Comparison of ENCODE assay signal across 11 cellular contexts in genomic region chr15:59410448-59410896, GRCh38. TPM values are rescaled to one million over a fixed set of nuclear protein-coding genes. Genes with fewer than 3 reads are reported as not detected.
A peak's percentile ranks its signal among the peaks of the same experiment; 100 is the strongest.
DNase-seq lines count a peak whose midpoint lies in the region; ATAC-seq and TF ChIP-seq lines count a peak whose summit lies in the region.
"Had no signal": no experiment of that assay in that cellular context is flagged by ENCODE, and none has a peak within 500 bp of the region (broad histone marks: within the 10 kb centered on the region; RNA-seq: fewer than 3 reads in every experiment).

No MANE protein-coding gene starts in this region.

- no peak for TF ChIP-seq RAD21 in SK-N-SH (IDR thresholded peaks at IDR 0.05; ENCODE audit: low read length)

- peak; percentile 27 for ATAC-seq in GM18861 (IDR thresholded peaks at IDR 0.05; ENCODE audit: unreplicated experiment)

- no peak for TF ChIP-seq EP300 in SK-N-SH (IDR thresholded peaks at IDR 0.05; ENCODE audit: borderline replicate concordance in 1 of 2, low read depth in 1 of 2, low read length in 1 of 2)

- TF ChIP-seq CTCF in fibroblast of pulmonary artery (IDR thresholded peaks at IDR 0.05; ENCODE audit: low read length, missing control alignments) (no peak), SK-N-SH (IDR thresholded peaks at IDR 0.05) (no peak)

- no peaks in the 10 kb centered on the region; a peak in 1 of 4 replicates for H3K4me1 ChIP-seq in SK-N-SH (ENCODE audit: control insufficient read depth in 1 of 2, insufficient read depth in 2 of 2, low read depth in 1 of 2, low read length in 1 of 2)

- peak; percentile 67 for DNase-seq in LoVo (ENCODE audit: low spot score)
- DNase-seq in fibroblast of pulmonary artery (ENCODE audit: low read depth), result peak; percentile 29
- peak; percentile 3 for DNase-seq in skeletal muscle cell (ENCODE audit: low read depth)
- no peak for DNase-seq in effector CD4-positive, alpha-beta T cell
- no peak for DNase-seq in SK-N-SH
- no peak for DNase-seq in islet precursor cell
- no peak for DNase-seq in ecto neural progenitor cell (ENCODE audit: low spot score)
- DNase-seq: IMR-90, NCI-H2081, SHP77 treated with DMSO at 0.1 percent for 48 hours had no signal

- CTCF ChIA-PET in SK-N-SH (lab: Yijun Ruan, JAX), result no interaction called here

- no peaks in the 10 kb centered on the region for H3F3A ChIP-seq in SK-N-SH (replicated peaks; ENCODE audit: insufficient read depth)

- H3K9ac ChIP-seq in SK-N-SH, result no peak overlapping the region

- H3K4me3 ChIP-seq in fibroblast of pulmonary artery (replicated peaks; ENCODE audit: low read depth, low read length), result no peak overlapping the region
- no peak overlapping the region for H3K4me3 ChIP-seq in skeletal muscle cell (ENCODE audit: low read depth, low read length)
- no peak overlapping the region for H3K4me3 ChIP-seq in SK-N-SH (ENCODE audit: low read depth in 2 of 2, low read length in 1 of 2)

- 55% methylated on average over 2 of the region's 2 CpGs for WGBS in SK-N-SH (ENCODE audit: low lambda C conversion rate)

- H3K9me2 ChIP-seq in SK-N-SH, result no peaks in the 10 kb centered on the region

- H3K36me3 ChIP-seq in SK-N-SH (replicated peaks in 1 of 2; ENCODE audit: control insufficient read depth in 1 of 2, insufficient read depth in 2 of 2, low read length in 1 of 2), result no peaks in the 10 kb centered on the region

- POLR2A ChIA-PET in SK-N-SH (lab: Yijun Ruan, JAX), result no interaction called here

- H3K27ac ChIP-seq in SK-N-SH (ENCODE audit: low read depth in 2 of 2, low read length in 1 of 2), result no peak overlapping the region

- H3K9me3 ChIP-seq in SK-N-SH, result no peaks in the 10 kb centered on the region

- no peak overlapping the region for H3K4me2 ChIP-seq in SK-N-SH

- no peaks in the 10 kb centered on the region for H4K20me1 ChIP-seq in SK-N-SH (ENCODE audit: insufficient read depth)

- no peaks in the 10 kb centered on the region for H3K27me3 ChIP-seq in SK-N-SH (ENCODE audit: insufficient read depth)

- no peaks in the 10 kb centered on the region for H3K79me2 ChIP-seq in SK-N-SH (ENCODE audit: insufficient read depth)

- no peak overlapping the region for H2AFZ ChIP-seq in SK-N-SH (ENCODE audit: low read depth)

TF ChIP-seq in SK-N-SH, 30 proteins besides CTCF, POLR2A, EP300 and RAD21:
- no peak for TF ChIP-seq FOSL2 (IDR thresholded peaks at IDR 0.05; ENCODE audit: borderline replicate concordance, low read depth)
- TF ChIP-seq RFX5 (IDR thresholded peaks at IDR 0.05; ENCODE audit: low read length), result no peak
- TF ChIP-seq MXI1 (IDR thresholded peaks at IDR 0.05; ENCODE audit: low read depth, low read length), result no peak
- no peak for TF ChIP-seq CHD2 (IDR thresholded peaks at IDR 0.05; ENCODE audit: low read length, partially characterized antibody)
- no peak for TF ChIP-seq TAF1 (IDR thresholded peaks at IDR 0.05; ENCODE audit: borderline replicate concordance, low read depth, low read length)
- no peak for TF ChIP-seq RCOR1 (IDR thresholded peaks at IDR 0.05; ENCODE audit: low read length)
- TF ChIP-seq RXRA (IDR thresholded peaks at IDR 0.05; ENCODE audit: borderline replicate concordance, low read depth), result no peak
- TF ChIP-seq FOXM1 (IDR thresholded peaks at IDR 0.05; ENCODE audit: low read depth), result no peak
- TF ChIP-seq NFIC (IDR thresholded peaks at IDR 0.05; ENCODE audit: borderline replicate concordance), result no peak
- TF ChIP-seq, protein P1, sequence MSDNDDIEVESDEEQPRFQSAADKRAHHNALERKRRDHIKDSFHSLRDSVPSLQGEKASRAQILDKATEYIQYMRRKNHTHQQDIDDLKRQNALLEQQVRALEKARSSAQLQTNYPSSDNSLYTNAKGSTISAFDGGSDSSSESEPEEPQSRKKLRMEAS (IDR thresholded peaks at IDR 0.05; ENCODE audit: low read depth), result no peak
- no peak for TF ChIP-seq SIN3A (IDR thresholded peaks at IDR 0.05; ENCODE audit: borderline replicate concordance, low read depth, low read length)
- no peak for TF ChIP-seq JUND (IDR thresholded peaks at IDR 0.05)
- no peak for TF ChIP-seq USF2 (IDR thresholded peaks at IDR 0.05; ENCODE audit: borderline replicate concordance, low read depth, low read length)
- no peak for TF ChIP-seq PBX3 (IDR thresholded peaks at IDR 0.05)
- no peak for TF ChIP-seq GATA2 (CRISPR knock-in tag; IDR thresholded peaks at IDR 0.05)
- no peak for TF ChIP-seq EZH2phosphoT487 (IDR thresholded peaks at IDR 0.05; ENCODE audit: borderline replicate concordance, low read depth)
- TF ChIP-seq REST (IDR thresholded peaks at IDR 0.05; ENCODE audit: low read depth, low read length), result no peak
- TF ChIP-seq TCF12 (IDR thresholded peaks at IDR 0.05), result no peak
- no peak for TF ChIP-seq YY1 (IDR thresholded peaks at IDR 0.05; ENCODE audit: low read depth)
- no peak for TF ChIP-seq TEAD4 (IDR thresholded peaks at IDR 0.05; ENCODE audit: borderline replicate concordance, insufficient read depth)

RNA-seq across cellular contexts. Expression of gene FAM81A, which starts 27.5 kb away (rescaled TPM):
- 0.86 and 1.1 TPM in 2 replicates for polyA plus RNA-seq in SK-N-SH (2012; rRNA removed)
- 0.51 and 0.86 TPM in 2 replicates for polyA plus RNA-seq in SK-N-SH (2012; cell fraction: cytosol; rRNA removed)
- 0.75 and 1.6 TPM in 2 replicates for polyA plus RNA-seq in SK-N-SH (2012; cell fraction: nucleus; rRNA removed)
- polyA plus RNA-seq: IMR-90 had no signal

RNA-seq across cellular contexts. Expression of gene MYO1E, which starts 37.8 kb away (rescaled TPM):
- 9.7 and 16.4 TPM in 2 replicates for polyA plus RNA-seq in SK-N-SH (2012; rRNA removed)
- 15.1 TPM in 2 replicates for polyA plus RNA-seq in SK-N-SH (2012; cell fraction: cytosol; rRNA removed)
- 14.7 and 15.3 TPM in 2 replicates for polyA plus RNA-seq in SK-N-SH (2012; cell fraction: nucleus; rRNA removed)

Comparison
In these comparisons a context has a peak if more than half of its experiments do, and no peak if none do; other contexts are left out.
1. DNase-seq: peak in LoVo (single experiment), fibroblast of pulmonary artery (single experiment) and skeletal muscle cell (single experiment); none in effector CD4-positive, alpha-beta T cell (single experiment), SK-N-SH (single experiment), islet precursor cell (single experiment) and ecto neural progenitor cell (single experiment).